Comparison of ENCODE assay signal across 1 cellular context in genomic region chr12:4272014-4272975, GRCh38.
TF ChIP-seq lines count a peak whose summit lies in the region.

No MANE protein-coding gene starts in this region.

TF ChIP-seq in IMR-90, 13 proteins besides CTCF, POLR2A, EP300 and RAD21 (continued from another document):
- no peak for TF ChIP-seq MAZ (IDR thresholded peaks at IDR 0.05; ENCODE audit: borderline replicate concordance, low read depth, low read length)
- no peak for TF ChIP-seq CEBPB (IDR thresholded peaks at IDR 0.05; ENCODE audit: low read depth, low read length)
- TF ChIP-seq MXI1 (IDR thresholded peaks at IDR 0.05; ENCODE audit: borderline replicate concordance, low read depth, low read length) = no peak
- no peak for TF ChIP-seq SMC3 (IDR thresholded peaks at IDR 0.05; ENCODE audit: low read depth, low read length)
- TF ChIP-seq USF2 (IDR thresholded peaks at IDR 0.05; ENCODE audit: low read depth, low read length) = no peak; the same call in 1 of the 2 replicates
- no peak for TF ChIP-seq CHD1 (IDR thresholded peaks at IDR 0.05; ENCODE audit: low read depth, low read length)
- peak; percentile 38; the same call in 1 of the 2 replicates for TF ChIP-seq BHLHE40 (IDR thresholded peaks at IDR 0.05; ENCODE audit: low read depth, low read length)
